Comparison of ENCODE assay signal across 27 cellular contexts in the genomic region with DNA sequence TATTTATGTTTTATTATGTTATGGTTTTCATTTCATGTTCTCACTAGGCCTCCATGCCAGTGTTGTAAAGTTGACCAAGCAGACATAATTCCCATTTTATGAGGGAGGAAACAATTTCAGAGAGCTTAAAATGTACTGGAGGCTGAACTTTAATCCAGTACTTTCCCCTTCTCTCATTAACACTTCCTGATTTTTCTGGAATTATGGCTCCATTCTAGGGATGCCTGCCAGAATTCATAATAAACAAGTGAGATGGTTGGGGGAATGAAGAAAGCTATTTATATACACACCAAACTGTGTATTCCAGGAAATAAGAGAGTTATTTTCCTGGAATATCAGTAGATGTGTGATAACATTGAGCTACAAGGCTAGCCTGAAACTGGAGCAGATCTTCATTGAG. TPM values are rescaled to one million over a fixed set of nuclear protein-coding genes. Genes with fewer than 3 reads are reported as not detected.
DNase-seq lines count a peak whose midpoint lies in the region; ATAC-seq, FAIRE-seq and TF ChIP-seq lines count a peak whose summit lies in the region.
"Had no signal": no experiment of that assay in that cellular context is flagged by ENCODE, and none has a peak within 500 bp of the region (broad histone marks: within the 10 kb centered on the region; RNA-seq: fewer than 3 reads in every experiment).

No MANE protein-coding gene starts in this region.

- H3K4me1 ChIP-seq in HEK293 (ENCODE audit: control insufficient read depth, insufficient read depth, low read length) (no peaks in the 10 kb centered on the region), K562 (replicated peaks in 1 of 2; ENCODE audit: control insufficient read depth in 2 of 2, insufficient read depth in 2 of 2, low read length in 2 of 2) (peaks cover 5 to 20% of the 10 kb centered on the region in 2 experiments; a peak in 4 of 5 replicates), hepatocyte (ENCODE audit: insufficient read depth) (no peaks in the 10 kb centered on the region)
- H3K4me1 ChIP-seq: HAP-1 had no signal

- no peak overlapping the region for H3K27ac ChIP-seq in HEK293 (ENCODE audit: extremely low read depth, low read depth, low read length)
- H3K27ac ChIP-seq in K562 (ENCODE audit: extremely low read depth, low read depth, low read length), result no peak overlapping the region
- H3K27ac ChIP-seq in hepatocyte, result peak overlapping the region; percentile 5
- H3K27ac ChIP-seq: BLaER1 treated with 17β-estradiol and CSF1 and Interleukin-3, amounts not matched to agents 10 nM and 100 nM; GM23248; HL-60 had no signal

- DNase-seq in K562 (ENCODE audit: extremely low read depth in 1 of 4, low spot score in 3 of 4) (no peak), hepatocyte (ENCODE audit: low spot score) (no peak), pulmonary artery endothelial cell (ENCODE audit: low read depth, low spot score) (peak; percentile 56), NCI-H774 (lab: John Stamatoyannopoulos, UW) (no peak), urothelium cell line (ENCODE audit: low spot score) (no peak), GM13977 (ENCODE audit: low spot score) (no peak), GDM1 (lab: John Stamatoyannopoulos, UW) (no peak)
- DNase-seq: Calu3; CD8-positive, alpha-beta T cell; DMS79; Kasumi-1; NCI-H1105; NCI-H2081 treated with DMSO at 0.1 percent for 48 hours; NCI-H446 treated with DMSO at 0.1 percent for 48 hours; NCI-H69; SHP77; SK-N-SH had no signal

- in situ Hi-C loops in K562 (cut with MboI), result no loop called here
- in situ Hi-C loops in GM13977 (cut with MboI; ENCODE audit: low pct_unique_long_range_greater_than_20kb, low sequenced_read_pairs, unreplicated experiment), result no loop called here

- TF ChIP-seq RAD21 in K562 (CRISPR knock-in tag; conservative IDR thresholded peaks at IDR 0.05 in 1 of 2, IDR thresholded peaks at IDR 0.05 in 1 of 2), result no peak

- H3K9ac ChIP-seq in K562 (ENCODE audit: insufficient read depth in 1 of 2, low read depth in 2 of 2, low read length in 2 of 2), result no peak overlapping the region
- H3K9ac ChIP-seq: BLaER1 treated with 17β-estradiol and CSF1 and Interleukin-3, amounts not matched to agents 10 nM and 100 nM; GM23248; SK-N-SH had no signal

- H2AFZ ChIP-seq in K562 (ENCODE audit: low read depth, low read length) (peak overlapping the region; percentile 64), hepatocyte (no peak overlapping the region)
- H2AFZ ChIP-seq: GM23248 had no signal

- H3K4me3 ChIP-seq in HEK293 (ENCODE audit: low read depth, low read length) (no peak overlapping the region), K562 (no peak overlapping the region), hepatocyte (no peak overlapping the region)
- H3K4me3 ChIP-seq: BLaER1 treated with 17β-estradiol and CSF1 and Interleukin-3, amounts not matched to agents 10 nM and 100 nM; GM23248; HAP-1 had no signal

- H3K9me1 ChIP-seq in K562 (ENCODE audit: control insufficient read depth, insufficient read depth, low read length), result no peaks in the 10 kb centered on the region

- peak; percentile 68 for FAIRE-seq in K562 (lab: Jason Lieb, UNC)
- FAIRE-seq in urothelium cell line (lab: Jason Lieb, UNC), result no peak
- FAIRE-seq: A204.1, GM19239 had no signal

- POLR2A ChIA-PET in HEK293 (lab: Yijun Ruan, JAX), result no interaction called here
- POLR2A ChIA-PET in K562 (lab: Yijun Ruan, JAX), result no interaction called here

- no peak for TF ChIP-seq CTCF in HEK293 (tag by site-specific recombination; IDR thresholded peaks at IDR 0.05)
- TF ChIP-seq CTCF in K562 (IDR thresholded peaks at IDR 0.05 in 2 of 3, conservative IDR thresholded peaks at IDR 0.05 in 1 of 3; ENCODE audit: insufficient read depth in 2 of 3, low read depth in 1 of 3, low read length in 3 of 3), result no peak
- TF ChIP-seq CTCF in hepatocyte (IDR thresholded peaks at IDR 0.05; ENCODE audit: poor library complexity), result no peak
- TF ChIP-seq CTCF in GM13977 (IDR thresholded peaks at IDR 0.05; ENCODE audit: extremely low read depth, insufficient read depth, missing control alignments), result no peak

- TF ChIP-seq POLR2A in K562 (conservative IDR thresholded peaks at IDR 0.05), result no peak

- no peaks in the 10 kb centered on the region for H3K36me3 ChIP-seq in HEK293 (ENCODE audit: control insufficient read depth in 2 of 2, insufficient read depth in 1 of 2, low read length in 2 of 2)
- H3K36me3 ChIP-seq in K562 (ENCODE audit: control insufficient read depth, insufficient read depth, low read length), result no peaks in the 10 kb centered on the region
- H3K36me3 ChIP-seq in hepatocyte (replicated peaks; ENCODE audit: insufficient read depth, low read depth), result no peaks in the 10 kb centered on the region
- H3K36me3 ChIP-seq: BLaER1 treated with 17β-estradiol and CSF1 and Interleukin-3, amounts not matched to agents 10 nM and 100 nM; HAP-1 had no signal

- CTCF ChIA-PET in HEK293 (lab: Yijun Ruan, JAX) (interaction anchor here (0.7 kb wide), 1 partner anchor 16 kb away, joined by 3 read pairs; no protein-coding TSS in a partner anchor), K562 (lab: Yijun Ruan, JAX; ENCODE audit: low intra/inter-chr PET ratio) (no interaction called here)

- peaks cover 0 to 3% of the 10 kb centered on the region in 2 experiments; a peak in 2 of 5 replicates for H3K27me3 ChIP-seq in K562 (ENCODE audit: control insufficient read depth in 2 of 2, insufficient read depth in 2 of 2, low read length in 2 of 2)
- H3K27me3 ChIP-seq in hepatocyte, result no peaks in the 10 kb centered on the region
- H3K27me3 ChIP-seq: BLaER1 treated with 17β-estradiol and CSF1 and Interleukin-3, amounts not matched to agents 10 nM and 100 nM had no signal

- H3K4me2 ChIP-seq in K562 (ENCODE audit: insufficient read depth, low read length), result no peak overlapping the region; the same call in 1 of the 2 replicates
- no peak overlapping the region for H3K4me2 ChIP-seq in hepatocyte
- H3K4me2 ChIP-seq: SK-N-SH had no signal

- intact Hi-C loops in K562 (cut with micrococcal nuclease), result no loop called here

- TF ChIP-seq EP300 in K562 (IDR thresholded peaks at IDR 0.05; ENCODE audit: low read length), result no peak

- H3K79me2 ChIP-seq in K562 (ENCODE audit: control insufficient read depth, insufficient read depth, low read length) (no peaks in the 10 kb centered on the region), hepatocyte (no peaks in the 10 kb centered on the region)

- no TSS peak for BruUV-seq in K562 (replicated peaks; lab: Mats Ljungman, UMichigan)

- H3K9me3 ChIP-seq in HEK293 (ENCODE audit: control insufficient read depth, insufficient read depth, low read depth, low read length) (no peaks in the 10 kb centered on the region), K562 (replicated peaks; ENCODE audit: control insufficient read depth, insufficient read depth, low read depth, low read length) (no peaks in the 10 kb centered on the region), hepatocyte (ENCODE audit: low read depth) (no peaks in the 10 kb centered on the region)
- H3K9me3 ChIP-seq: HAP-1, SK-N-SH had no signal

- H4K20me1 ChIP-seq in K562 (replicated peaks; ENCODE audit: control insufficient read depth, insufficient read depth, low read length) (no peaks in the 10 kb centered on the region), hepatocyte (ENCODE audit: insufficient read depth, poor library complexity, severe bottlenecking) (no peaks in the 10 kb centered on the region)
- H4K20me1 ChIP-seq: BLaER1 treated with 17β-estradiol and CSF1 and Interleukin-3, amounts not matched to agents 10 nM and 100 nM had no signal

- ATAC-seq in K562, result no peak
- ATAC-seq: CD8-positive, alpha-beta T cell had no signal

- no peaks in the 10 kb centered on the region for H3K9me2 ChIP-seq in hepatocyte (replicated peaks; ENCODE audit: insufficient read depth)
- H3K9me2 ChIP-seq: SK-N-SH had no signal

RNA-seq across cellular contexts. Expression of gene TMEM236, which starts 6.9 kb away (rescaled TPM):
- 0.05 and 0.37 TPM in 2 replicates for total RNA-seq in K562 (2011; cell fraction: chromatin; rRNA removed; ENCODE audit: low replicate concordance)
- 0.13 and 0.17 TPM in 2 replicates for total RNA-seq in K562 (2011; cell fraction: nucleolus; rRNA removed)
- total RNA-seq in K562 (2011; cell fraction: nucleoplasm; rRNA removed), result 0.23 and 0.37 TPM in 2 replicates
- total RNA-seq in K562 (2014; rRNA removed) (0.04 TPM in 1 of 2 replicates, not detected in the other), K562 (2014; rRNA removed; fragmentation: Illumina TruSeq; extraction: Trizol) (0.04 and 0.06 TPM in 2 replicates), K562 (2015; rRNA removed; fragmentation: Illumina TruSeq; extraction: Trizol) (0.04 and 0.08 TPM in 2 replicates), K562 (2021) (0.04 TPM in 2 replicates), hepatocyte (0.80 and 1.4 TPM in 2 replicates), pulmonary artery endothelial cell (0.07 and 0.11 TPM in 2 replicates)
- polyA plus RNA-seq in K562 (2011; rRNA removed) (0.09 TPM in 1 of 2 replicates, not detected in the other), K562 (2014; fragmentation: Illumina TruSeq; extraction: Trizol) (0.08 and 0.09 TPM in 2 replicates), K562 (2014; fragmentation: Nextera tagmentation; extraction: Ambion mirVana) (not detected), K562 (2014; rRNA removed) (0.09 and 0.13 TPM in 2 replicates), hepatocyte (0.08 and 0.51 TPM in 2 replicates)
- polyA plus RNA-seq in K562 (2011; cell fraction: cytosol; rRNA removed), result 0.03 and 0.13 TPM in 2 replicates
- polyA plus RNA-seq in K562 (2011; cell fraction: nucleus; rRNA removed), result 0.03 and 0.11 TPM in 2 replicates
- polyA plus RNA-seq in K562 (2012), result 0.03 and 0.17 TPM in 2 replicates
- 0.04 and 0.12 TPM in 2 replicates for polyA minus RNA-seq in K562 (2011; rRNA and poly(A)+ RNA removed)
- polyA minus RNA-seq in K562 (2011; cell fraction: cytosol; rRNA and poly(A)+ RNA removed), result not detected in 2 replicates
- under 0.01 TPM in 1 of 2 replicates, not detected in the other for polyA minus RNA-seq in K562 (2011; cell fraction: nucleus; rRNA and poly(A)+ RNA removed)
- total RNA-seq: CD8-positive, alpha-beta T cell; G401 had no signal
- polyA plus RNA-seq: GM23248, IgD-negative memory B cell had no signal

RNA-seq across cellular contexts. Expression of gene MRC1, which starts 50.3 kb away (rescaled TPM):
- not detected in 2 replicates for total RNA-seq in K562 (2011; cell fraction: chromatin; rRNA removed; ENCODE audit: low replicate concordance)
- total RNA-seq in K562 (2011; cell fraction: nucleolus; rRNA removed), result not detected in 2 replicates
- not detected in 2 replicates for total RNA-seq in K562 (2011; cell fraction: nucleoplasm; rRNA removed)
- 0.04 TPM in 1 of 2 replicates, not detected in the other for total RNA-seq in K562 (2014; rRNA removed)
- total RNA-seq in K562 (2014; rRNA removed; fragmentation: Illumina TruSeq; extraction: Trizol), result 0.04 TPM in 1 of 2 replicates, not detected in the other
- total RNA-seq in K562 (2015; rRNA removed; fragmentation: Illumina TruSeq; extraction: Trizol), result not detected in 2 replicates
- 0.18 and 0.20 TPM in 2 replicates for total RNA-seq in K562 (2021)
- not detected in 2 replicates for polyA plus RNA-seq in K562 (2011; rRNA removed)
- 0.01 TPM in 2 replicates for polyA plus RNA-seq in K562 (2011; cell fraction: cytosol; rRNA removed)
- polyA plus RNA-seq in K562 (2011; cell fraction: nucleus; rRNA removed), result 0.01 TPM in 1 of 2 replicates, not detected in the other
- 0.01 TPM in 1 of 2 replicates, not detected in the other for polyA plus RNA-seq in K562 (2012)
- polyA plus RNA-seq in K562 (2014; fragmentation: Illumina TruSeq; extraction: Trizol), result 0.01 and 0.03 TPM in 2 replicates
- under 1 TPM in 1 of 2 experiments, not detected in 1; 0.01 TPM for polyA plus RNA-seq in K562 (2014; fragmentation: Nextera tagmentation; extraction: Ambion mirVana)
- 0.08 TPM in 1 of 2 replicates, not detected in the other for polyA plus RNA-seq in K562 (2014; rRNA removed)
- not detected in 2 replicates for polyA minus RNA-seq in K562 (2011; rRNA and poly(A)+ RNA removed)
- not detected in 2 replicates for polyA minus RNA-seq in K562 (2011; cell fraction: cytosol; rRNA and poly(A)+ RNA removed)
- polyA minus RNA-seq in K562 (2011; cell fraction: nucleus; rRNA and poly(A)+ RNA removed), result not detected in 2 replicates
- total RNA-seq in hepatocyte, result 1.8 and 2.4 TPM in 2 replicates
- 0.13 and 0.30 TPM in 2 replicates for polyA plus RNA-seq in hepatocyte
- 2.4 and 3.2 TPM in 2 replicates for total RNA-seq in pulmonary artery endothelial cell
- total RNA-seq: CD8-positive, alpha-beta T cell; G401; GM23248; RPMI7951 had no signal
- polyA plus RNA-seq: GM23248, IgD-negative memory B cell, SK-N-SH had no signal
